ENCODE assay signal across 25 cellular contexts in the genomic region with DNA sequence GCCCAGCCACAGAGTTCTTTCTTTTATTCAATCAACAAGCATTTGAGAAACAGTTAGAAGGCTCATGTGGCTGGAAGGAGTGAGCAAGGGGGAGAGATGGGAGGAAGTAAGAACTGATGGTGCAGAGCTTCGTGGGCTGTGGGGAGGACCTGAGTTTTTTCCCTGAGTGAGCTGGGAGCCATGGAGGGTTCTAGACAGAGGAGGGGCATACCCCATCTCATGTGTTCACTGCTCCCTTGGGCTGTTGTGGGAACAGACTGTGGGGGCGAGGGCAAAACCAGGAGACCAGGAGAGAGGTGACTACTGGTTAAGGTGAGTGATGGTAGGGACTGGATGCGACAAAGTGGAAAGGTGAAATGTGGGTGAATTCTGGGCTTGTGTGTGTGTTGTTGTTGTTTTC. TPM values are rescaled to one million over a fixed set of nuclear protein-coding genes. Genes with fewer than 3 reads are reported as not detected.
DNase-seq lines count a peak whose midpoint lies in the region; ATAC-seq, FAIRE-seq and TF ChIP-seq lines count a peak whose summit lies in the region.
"Had no signal": no experiment of that assay in that cellular context is flagged by ENCODE, and none has a peak within 500 bp of the region (broad histone marks: within the 10 kb centered on the region; RNA-seq: fewer than 3 reads in every experiment).

No MANE protein-coding gene starts in this region.

- H3K9me3 ChIP-seq in K562 (replicated peaks; ENCODE audit: control insufficient read depth, insufficient read depth, low read depth, low read length) (no peaks in the 10 kb centered on the region), neural progenitor cell (ENCODE audit: low read depth) (no peaks in the 10 kb centered on the region)
- H3K9me3 ChIP-seq: adrenal gland, heart left ventricle, left lung, vagina had no signal

- H3K9me1 ChIP-seq in K562 (ENCODE audit: control insufficient read depth, insufficient read depth, low read length) = no peaks in the 10 kb centered on the region

- BruUV-seq in K562 (replicated peaks; lab: Mats Ljungman, UMichigan) = no TSS peak

- H2AFZ ChIP-seq in K562 (ENCODE audit: low read depth, low read length) = no peak overlapping the region
- no peak overlapping the region for H2AFZ ChIP-seq in neural progenitor cell (replicated peaks)

- H3K27me3 ChIP-seq in K562 (ENCODE audit: control insufficient read depth in 2 of 2, insufficient read depth in 2 of 2, low read length in 2 of 2) = no peaks in the 10 kb centered on the region
- H3K27me3 ChIP-seq in neural progenitor cell = peaks cover 19% of the 10 kb centered on the region
- H3K27me3 ChIP-seq: adrenal gland, dorsolateral prefrontal cortex, heart left ventricle, left lung, vagina had no signal

- H4K20me1 ChIP-seq in K562 (replicated peaks; ENCODE audit: control insufficient read depth, insufficient read depth, low read length) = no peaks in the 10 kb centered on the region; the same call in 1 of the 2 replicates
- peaks cover 17% of the 10 kb centered on the region for H4K20me1 ChIP-seq in neural progenitor cell (ENCODE audit: low read depth)

- H3K27me3 Mint-ChIP-seq in activated T-cell treated with anti-CD3 and anti-CD28 coated beads, Interleukin-2, amount 50 U/mL, for 4 hours (ENCODE audit: low read depth) = no peaks in the 10 kb centered on the region
- peaks cover 7% of the 10 kb centered on the region for H3K27me3 Mint-ChIP-seq in neural progenitor cell (ENCODE audit: insufficient read depth, low read depth)

- ATAC-seq in activated T-cell treated with anti-CD3 and anti-CD28 coated beads, Interleukin-2, amount 50 U/mL, for 4 hours = no peak
- no peak for ATAC-seq in K562
- no peak for ATAC-seq in GM19455 (IDR thresholded peaks at IDR 0.05; ENCODE audit: unreplicated experiment)
- ATAC-seq: heart left ventricle, left lung had no signal

- H3K4me1 ChIP-seq in K562 (replicated peaks in 1 of 2; ENCODE audit: control insufficient read depth in 2 of 2, insufficient read depth in 2 of 2, low read length in 2 of 2) = peaks cover 22 to 48% of the 10 kb centered on the region in 2 experiments; a peak in 4 of 5 replicates
- peaks cover 10% of the 10 kb centered on the region for H3K4me1 ChIP-seq in neural progenitor cell

- H3K79me2 ChIP-seq in K562 (ENCODE audit: control insufficient read depth, insufficient read depth, low read length) (peaks cover 27% of the 10 kb centered on the region), neural progenitor cell (ENCODE audit: low read depth) (peaks cover 10% of the 10 kb centered on the region)

- no peaks in the 10 kb centered on the region for H3K9me3 Mint-ChIP-seq in activated T-cell treated with anti-CD3 and anti-CD28 coated beads, Interleukin-2, amount 50 U/mL, for 4 hours
- no peaks in the 10 kb centered on the region for H3K9me3 Mint-ChIP-seq in neural progenitor cell

- H3K9ac ChIP-seq in K562 (ENCODE audit: insufficient read depth in 1 of 2, low read depth in 2 of 2, low read length in 2 of 2) = peak overlapping the region in 1 of 2 experiments; percentile 62; a peak in 1 of 4 replicates
- H3K9ac ChIP-seq in neural progenitor cell = no peak overlapping the region

- no peak overlapping the region for H3K4me2 ChIP-seq in K562 (ENCODE audit: insufficient read depth, low read length)
- H3K4me2 ChIP-seq in neural progenitor cell = no peak overlapping the region

- no peak for DNase-seq in activated T-cell treated with anti-CD3 and anti-CD28 coated beads, Interleukin-2, amount 50 U/mL, for 4 hours
- no peak for DNase-seq in activated T-cell treated with anti-CD3 and anti-CD28 coated beads, Interleukin-2, amount 50 U/mL, for 1 hour
- peak; percentile 1 for DNase-seq in GM12891 (ENCODE audit: insufficient read length, low spot score)
- no peak for DNase-seq in K562 (ENCODE audit: extremely low read depth in 1 of 4, low spot score in 3 of 4)
- DNase-seq in neural progenitor cell (ENCODE audit: low spot score) = no peak
- no peak for DNase-seq in HEK293T (ENCODE audit: extremely low spot score)
- DNase-seq in activated gamma-delta T cell (lab: John Stamatoyannopoulos, UW) = no peak
- DNase-seq: activated CD4-positive, alpha-beta T cell treated with anti-CD3 and anti-CD28 coated beads, Interleukin-2, amount 50 U/mL, for 4 hours; adrenal gland; DMS153; dorsolateral prefrontal cortex; heart left ventricle; left lung; NCI-H1436 treated with DMSO at 0.1 percent for 48 hours; NCI-H2171 treated with DMSO at 0.1 percent for 48 hours; Right ventricle myocardium superior; stimulated activated CD4-positive, alpha-beta T cell treated with anti-CD3 and anti-CD28 coated beads, Interleukin-12 subunit alpha, Interleukin-12 subunit beta, amount 100 ng/mL, for 4 hours; substantia nigra; SW 1271 had no signal

- FAIRE-seq in GM12891 (lab: Jason Lieb, UNC) (no peak), K562 (lab: Jason Lieb, UNC) (no peak)

- no peaks in the 10 kb centered on the region for H3K36me3 Mint-ChIP-seq in activated T-cell treated with anti-CD3 and anti-CD28 coated beads, Interleukin-2, amount 50 U/mL, for 4 hours (ENCODE audit: insufficient read depth)
- no peaks in the 10 kb centered on the region for H3K36me3 Mint-ChIP-seq in neural progenitor cell

- no peak overlapping the region for H3K27ac ChIP-seq in K562 (ENCODE audit: extremely low read depth, low read depth, low read length)
- no peak overlapping the region for H3K27ac ChIP-seq in neural progenitor cell
- H3K27ac ChIP-seq: adrenal gland, C4-2B, dorsolateral prefrontal cortex, heart left ventricle, left lung, vagina had no signal

- TF ChIP-seq POLR2A in GM12891 (IDR thresholded peaks at IDR 0.05; ENCODE audit: low read depth, low read length) (no peak), K562 (conservative IDR thresholded peaks at IDR 0.05) (no peak)

- H3F3A ChIP-seq in neural progenitor cell (ENCODE audit: low read depth) = peaks cover 32% of the 10 kb centered on the region

- H3K27ac Mint-ChIP-seq in neural progenitor cell = no peak overlapping the region

- H3K4me3 Mint-ChIP-seq in activated T-cell treated with anti-CD3 and anti-CD28 coated beads, Interleukin-2, amount 50 U/mL, for 4 hours = peak overlapping the region; percentile 20
- H3K4me3 Mint-ChIP-seq in neural progenitor cell = peak overlapping the region; percentile 34

- 51% methylated on average over 3 of the region's 3 CpGs for WGBS in K562 (ENCODE audit: insufficient coverage, low coverage, missing lambda C conversion rate)

- no peak for TF ChIP-seq RAD21 in K562 (CRISPR knock-in tag; conservative IDR thresholded peaks at IDR 0.05 in 1 of 2, IDR thresholded peaks at IDR 0.05 in 1 of 2)

- TF ChIP-seq EP300 in K562 (IDR thresholded peaks at IDR 0.05; ENCODE audit: low read length) = no peak

- CTCF ChIA-PET in K562 (lab: Yijun Ruan, JAX; ENCODE audit: low intra/inter-chr PET ratio) (interaction anchor here (0.6 to 2.0 kb wide), 3 partner anchors 36 to 187 kb away, joined by 3 to 10 read pairs (median 5); no protein-coding TSS in a partner anchor), HEK293T (lab: Yijun Ruan, JAX) (no interaction called here)

- POLR2A ChIA-PET in K562 (lab: Yijun Ruan, JAX) (interaction anchor here (0.6 to 1.6 kb wide), 3 partner anchors 11 to 16 kb away, joined by 3 to 4 read pairs (median 3); no protein-coding TSS in a partner anchor), HEK293T (lab: Yijun Ruan, JAX) (no interaction called here)

- H3K4me3 ChIP-seq in K562 (no peak overlapping the region), neural progenitor cell (no peak overlapping the region)
- H3K4me3 ChIP-seq: adrenal gland, heart left ventricle, left lung, vagina had no signal

- peaks cover 27% of the 10 kb centered on the region for H3K4me1 Mint-ChIP-seq in activated T-cell treated with anti-CD3 and anti-CD28 coated beads, Interleukin-2, amount 50 U/mL, for 4 hours (ENCODE audit: low read depth)
- peaks cover 16% of the 10 kb centered on the region for H3K4me1 Mint-ChIP-seq in neural progenitor cell

- no peak for TF ChIP-seq CTCF in K562 (IDR thresholded peaks at IDR 0.05 in 2 of 3, conservative IDR thresholded peaks at IDR 0.05 in 1 of 3; ENCODE audit: insufficient read depth in 2 of 3, low read depth in 1 of 3, low read length in 3 of 3)
- TF ChIP-seq CTCF in neural progenitor cell (IDR thresholded peaks at IDR 0.05) = no peak

- intact Hi-C loops in K562 (cut with micrococcal nuclease) = loop anchor here (5.0 to 10.0 kb wide), 2 partner anchors 37 to 124 kb away; no protein-coding TSS in a partner anchor

- in situ Hi-C loops in K562 (cut with MboI) = no loop called here

- H3K36me3 ChIP-seq in K562 (ENCODE audit: control insufficient read depth, insufficient read depth, low read length) (peaks cover 2% of the 10 kb centered on the region; the same call in 1 of the 3 replicates), neural progenitor cell (no peaks in the 10 kb centered on the region)
- H3K36me3 ChIP-seq: adrenal gland, vagina had no signal

RNA-seq across cellular contexts. Expression of gene PKN1, which starts 2.4 kb away (rescaled TPM):
- total RNA-seq in activated T-cell treated with anti-CD3 and anti-CD28 coated beads, Interleukin-2, amount 50 U/mL, for 4 hours = 100 to 1,000 TPM; 171 to 213 (median 197) TPM
- 77.0 TPM for polyA plus RNA-seq in GM12891 (2012; ENCODE audit: low read depth, missing spikeins)
- total RNA-seq in K562 (2011; cell fraction: chromatin; rRNA removed; ENCODE audit: low replicate concordance) = 22.5 and 89.0 TPM in 2 replicates
- total RNA-seq in K562 (2011; cell fraction: nucleolus; rRNA removed) = 76.9 and 79.6 TPM in 2 replicates
- 33.7 and 45.6 TPM in 2 replicates for total RNA-seq in K562 (2011; cell fraction: nucleoplasm; rRNA removed)
- total RNA-seq in K562 (2014; rRNA removed) (108 and 133 TPM in 2 replicates), K562 (2014; rRNA removed; fragmentation: Illumina TruSeq; extraction: Trizol) (25.8 and 37.3 TPM in 2 replicates), K562 (2015; rRNA removed; fragmentation: Illumina TruSeq; extraction: Trizol) (75.0 and 80.6 TPM in 2 replicates), K562 (2021) (222 and 228 TPM in 2 replicates), neural progenitor cell (ENCODE audit: low replicate concordance) (29.0 and 98.6 TPM in 2 replicates)
- polyA plus RNA-seq in K562 (2011; rRNA removed) (52.1 and 63.7 TPM in 2 replicates), K562 (2014; fragmentation: Illumina TruSeq; extraction: Trizol) (77.5 and 97.5 TPM in 2 replicates), K562 (2014; fragmentation: Nextera tagmentation; extraction: Ambion mirVana) (under 1 TPM; 0.30 to 0.57 TPM), K562 (2014; rRNA removed) (97.3 and 108 TPM in 2 replicates)
- 66.1 and 116 TPM in 2 replicates for polyA plus RNA-seq in K562 (2011; cell fraction: cytosol; rRNA removed)
- polyA plus RNA-seq in K562 (2011; cell fraction: nucleus; rRNA removed) = 105 and 144 TPM in 2 replicates
- polyA plus RNA-seq in K562 (2012) = 160 and 186 TPM in 2 replicates
- 37.3 and 59.9 TPM in 2 replicates for polyA minus RNA-seq in K562 (2011; rRNA and poly(A)+ RNA removed)
- polyA minus RNA-seq in K562 (2011; cell fraction: cytosol; rRNA and poly(A)+ RNA removed) = 93.0 and 105 TPM in 2 replicates
- polyA minus RNA-seq in K562 (2011; cell fraction: nucleus; rRNA and poly(A)+ RNA removed) = 25.6 and 39.1 TPM in 2 replicates

RNA-seq across cellular contexts. Expression of gene DDX39A, which starts 11.6 kb away (rescaled TPM):
- total RNA-seq in activated T-cell treated with anti-CD3 and anti-CD28 coated beads, Interleukin-2, amount 50 U/mL, for 4 hours = 100 to 1,000 TPM; 538 to 557 (median 548) TPM
- 153 TPM for polyA plus RNA-seq in GM12891 (2012; ENCODE audit: low read depth, missing spikeins)
- 212 and 603 TPM in 2 replicates for total RNA-seq in K562 (2011; cell fraction: chromatin; rRNA removed; ENCODE audit: low replicate concordance)
- total RNA-seq in K562 (2011; cell fraction: nucleolus; rRNA removed) = 468 and 513 TPM in 2 replicates
- total RNA-seq in K562 (2011; cell fraction: nucleoplasm; rRNA removed) = 227 and 308 TPM in 2 replicates
- total RNA-seq in K562 (2014; rRNA removed) (239 and 284 TPM in 2 replicates), K562 (2014; rRNA removed; fragmentation: Illumina TruSeq; extraction: Trizol) (75.4 and 90.3 TPM in 2 replicates), K562 (2015; rRNA removed; fragmentation: Illumina TruSeq; extraction: Trizol) (163 and 166 TPM in 2 replicates), K562 (2021) (244 and 249 TPM in 2 replicates), neural progenitor cell (ENCODE audit: low replicate concordance) (38.6 and 92.0 TPM in 2 replicates)
- polyA plus RNA-seq in K562 (2011; rRNA removed) (120 and 136 TPM in 2 replicates), K562 (2014; fragmentation: Illumina TruSeq; extraction: Trizol) (140 and 177 TPM in 2 replicates), K562 (2014; fragmentation: Nextera tagmentation; extraction: Ambion mirVana) (100 to 1,000 TPM; 188 to 230 TPM), K562 (2014; rRNA removed) (239 and 250 TPM in 2 replicates)
- polyA plus RNA-seq in K562 (2011; cell fraction: cytosol; rRNA removed) = 104 and 196 TPM in 2 replicates
- polyA plus RNA-seq in K562 (2011; cell fraction: nucleus; rRNA removed) = 938 and 1,011 TPM in 2 replicates
- polyA plus RNA-seq in K562 (2012) = 261 and 285 TPM in 2 replicates
- 62.7 and 99.1 TPM in 2 replicates for polyA minus RNA-seq in K562 (2011; rRNA and poly(A)+ RNA removed)
- polyA minus RNA-seq in K562 (2011; cell fraction: cytosol; rRNA and poly(A)+ RNA removed) = 83.0 and 99.1 TPM in 2 replicates
- polyA minus RNA-seq in K562 (2011; cell fraction: nucleus; rRNA and poly(A)+ RNA removed) = 152 and 185 TPM in 2 replicates

RNA-seq across cellular contexts. Expression of gene PTGER1, which starts 44.4 kb away (rescaled TPM):
- under 1 TPM in 1 of 3 donors, not detected in 2; 0.19 TPM for total RNA-seq in activated T-cell treated with anti-CD3 and anti-CD28 coated beads, Interleukin-2, amount 50 U/mL, for 4 hours
- polyA plus RNA-seq in GM12891 (2012; ENCODE audit: low read depth, missing spikeins) = not detected
- total RNA-seq in K562 (2011; cell fraction: chromatin; rRNA removed; ENCODE audit: low replicate concordance) = not detected in 2 replicates
- total RNA-seq in K562 (2011; cell fraction: nucleolus; rRNA removed) = 1.1 and 1.3 TPM in 2 replicates
- 0.51 TPM in 1 of 2 replicates, not detected in the other for total RNA-seq in K562 (2011; cell fraction: nucleoplasm; rRNA removed)
- total RNA-seq in K562 (2014; rRNA removed) (0.27 and 0.29 TPM in 2 replicates), K562 (2014; rRNA removed; fragmentation: Illumina TruSeq; extraction: Trizol) (not detected in 2 replicates), K562 (2015; rRNA removed; fragmentation: Illumina TruSeq; extraction: Trizol) (not detected in 2 replicates), K562 (2021) (0.29 and 0.35 TPM in 2 replicates), neural progenitor cell (ENCODE audit: low replicate concordance) (not detected in 2 replicates)
- polyA plus RNA-seq in K562 (2011; rRNA removed) (0.06 TPM in 1 of 2 replicates, not detected in the other), K562 (2014; fragmentation: Illumina TruSeq; extraction: Trizol) (not detected in 2 replicates), K562 (2014; fragmentation: Nextera tagmentation; extraction: Ambion mirVana) (not detected), K562 (2014; rRNA removed) (0.34 and 0.36 TPM in 2 replicates)
- 0.10 and 0.88 TPM in 2 replicates for polyA plus RNA-seq in K562 (2011; cell fraction: cytosol; rRNA removed)
- polyA plus RNA-seq in K562 (2011; cell fraction: nucleus; rRNA removed) = 0.13 and 0.34 TPM in 2 replicates
- 0.16 and 0.65 TPM in 2 replicates for polyA plus RNA-seq in K562 (2012)
- polyA minus RNA-seq in K562 (2011; rRNA and poly(A)+ RNA removed) = not detected in 2 replicates
- polyA minus RNA-seq in K562 (2011; cell fraction: cytosol; rRNA and poly(A)+ RNA removed) = not detected in 2 replicates
- polyA minus RNA-seq in K562 (2011; cell fraction: nucleus; rRNA and poly(A)+ RNA removed) = 0.40 TPM in 1 of 2 replicates, not detected in the other
- total RNA-seq: A673, mononuclear cell, omental fat pad, Right ventricle myocardium superior, vagina had no signal

RNA-seq across cellular contexts. Expression of gene ADGRE5, which starts 49.5 kb away (rescaled TPM):
- total RNA-seq in activated T-cell treated with anti-CD3 and anti-CD28 coated beads, Interleukin-2, amount 50 U/mL, for 4 hours = 100 to 1,000 TPM; 217 to 280 (median 218) TPM
- 59.8 TPM for polyA plus RNA-seq in GM12891 (2012; ENCODE audit: low read depth, missing spikeins)
- 133 and 378 TPM in 2 replicates for total RNA-seq in K562 (2011; cell fraction: chromatin; rRNA removed; ENCODE audit: low replicate concordance)
- 188 and 218 TPM in 2 replicates for total RNA-seq in K562 (2011; cell fraction: nucleolus; rRNA removed)
- total RNA-seq in K562 (2011; cell fraction: nucleoplasm; rRNA removed) = 153 and 170 TPM in 2 replicates
- 31.1 and 34.2 TPM in 2 replicates for total RNA-seq in K562 (2014; rRNA removed)
- 8.3 and 10.0 TPM in 2 replicates for total RNA-seq in K562 (2014; rRNA removed; fragmentation: Illumina TruSeq; extraction: Trizol)
- 11.4 and 11.9 TPM in 2 replicates for total RNA-seq in K562 (2015; rRNA removed; fragmentation: Illumina TruSeq; extraction: Trizol)
- total RNA-seq in K562 (2021) = 58.2 and 68.9 TPM in 2 replicates
- polyA plus RNA-seq in K562 (2011; rRNA removed) = 15.6 and 30.7 TPM in 2 replicates
- polyA plus RNA-seq in K562 (2011; cell fraction: cytosol; rRNA removed) = 15.4 and 18.5 TPM in 2 replicates
- polyA plus RNA-seq in K562 (2011; cell fraction: nucleus; rRNA removed) = 97.7 and 167 TPM in 2 replicates
- polyA plus RNA-seq in K562 (2012) = 50.5 and 78.5 TPM in 2 replicates
- polyA plus RNA-seq in K562 (2014; fragmentation: Illumina TruSeq; extraction: Trizol) = 32.2 and 45.4 TPM in 2 replicates
- 1 to 10 TPM; 2.5 to 3.1 TPM for polyA plus RNA-seq in K562 (2014; fragmentation: Nextera tagmentation; extraction: Ambion mirVana)
- 28.2 and 35.7 TPM in 2 replicates for polyA plus RNA-seq in K562 (2014; rRNA removed)
- polyA minus RNA-seq in K562 (2011; rRNA and poly(A)+ RNA removed) = 22.6 and 23.8 TPM in 2 replicates
- polyA minus RNA-seq in K562 (2011; cell fraction: cytosol; rRNA and poly(A)+ RNA removed) = 20.7 and 23.5 TPM in 2 replicates
- 38.5 and 43.3 TPM in 2 replicates for polyA minus RNA-seq in K562 (2011; cell fraction: nucleus; rRNA and poly(A)+ RNA removed)
- total RNA-seq in neural progenitor cell (ENCODE audit: low replicate concordance) = 1.1 and 1.5 TPM in 2 replicates
